Comparison of ENCODE assay signal across 28 cellular contexts in the genomic region with DNA sequence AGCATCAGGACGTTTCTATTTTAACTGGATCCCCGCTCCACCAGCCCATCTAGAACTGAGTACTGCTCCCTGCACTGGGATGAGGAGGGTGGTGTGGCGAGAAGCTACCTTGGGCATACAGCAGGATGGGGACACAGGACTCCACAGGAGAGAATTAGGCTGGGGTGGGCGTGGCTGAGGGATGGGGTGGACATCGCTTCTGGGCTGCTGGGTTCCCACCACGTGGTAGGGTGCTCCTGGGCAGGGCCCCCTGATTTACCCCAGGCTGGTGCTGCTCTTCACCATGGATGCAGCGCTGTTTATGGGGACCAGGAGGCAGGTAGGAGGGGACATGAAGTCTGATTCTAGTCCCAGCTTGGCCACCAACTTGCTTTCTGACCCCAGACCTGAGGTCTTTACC. TPM values are rescaled to one million over a fixed set of nuclear protein-coding genes. Genes with fewer than 3 reads are reported as not detected.
A peak's percentile ranks its signal among the peaks of the same experiment; 100 is the strongest.
DNase-seq lines count a peak whose midpoint lies in the region; TF ChIP-seq lines count a peak whose summit lies in the region.
"Had no signal": no experiment of that assay in that cellular context is flagged by ENCODE, and none has a peak within 500 bp of the region (broad histone marks: within the 10 kb centered on the region; RNA-seq: fewer than 3 reads in every experiment).

No MANE protein-coding gene starts in this region.

- no peak for DNase-seq in activated CD4-positive, alpha-beta T cell treated with anti-CD3 and anti-CD28 coated beads, Interleukin-2, amount 10 ng/mL, durations not matched to agents 24 days and 14 days
- no peak for DNase-seq in activated CD4-positive, alpha-beta T cell treated with anti-CD3 and anti-CD28 coated beads, Interleukin-2, amount 50 U/mL, for 48 hours
- peak; percentile 14 for DNase-seq in colonic mucosa
- peak; percentile 46 for DNase-seq in sigmoid colon
- no peak for DNase-seq in retina
- DNase-seq in foreskin melanocyte: no peak
- no peak for DNase-seq in stimulated activated CD4-positive, alpha-beta T cell treated with anti-CD3 and anti-CD28 coated beads, Interleukin-1b, Interleukin-23, amount 100 ng/mL, for 48 hours
- DNase-seq: activated CD4-positive, CD25-positive, alpha-beta regulatory T cell treated with anti-CD3 and anti-CD28 coated beads, Interleukin-2, amount 50 U/mL, for 72 hours; activated naive CD8-positive, alpha-beta T cell treated with anti-CD3 and anti-CD28 coated beads, Interleukin-2, amount 10 ng/mL, durations not matched to agents 7 days and 5 days; activated T-cell treated with anti-CD3 and anti-CD28 coated beads, Interleukin-2, amount 50 U/mL, for 4 hours; CD4-positive, alpha-beta T cell; cortex of kidney; effector memory CD8-positive, alpha-beta T cell; GM23248; head of caudate nucleus; left lung; mesendoderm; MV-4-11; NCI-H1436 treated with DMSO at 0.1 percent for 48 hours; NCI-H226; NCI-H748 treated with DMSO at 0.1 percent for 48 hours; right cardiac atrium; SHP77; stimulated activated CD4-positive, alpha-beta T cell treated with anti-CD3 and anti-CD28 coated beads, Interleukin-2, amount 100 ng/mL, for 48 hours; substantia nigra had no signal

- peak overlapping the region; percentile 92 for H3K27ac Mint-ChIP-seq in activated CD4-positive, alpha-beta T cell treated with anti-CD3 and anti-CD28 coated beads, Interleukin-2, amount 10 ng/mL, durations not matched to agents 24 days and 14 days
- H3K27ac Mint-ChIP-seq: activated naive CD8-positive, alpha-beta T cell treated with anti-CD3 and anti-CD28 coated beads, Interleukin-2, amount 10 ng/mL, durations not matched to agents 7 days and 5 days; CD4-positive, alpha-beta T cell; effector memory CD8-positive, alpha-beta T cell; neural progenitor cell; type B pancreatic cell had no signal

- H3K9me3 ChIP-seq in BLaER1: no peaks in the 10 kb centered on the region
- H3K9me3 ChIP-seq in colonic mucosa: no peaks in the 10 kb centered on the region
- H3K9me3 ChIP-seq in sigmoid colon: no peaks in the 10 kb centered on the region
- H3K9me3 ChIP-seq: left lung had no signal

- no peak for TF ChIP-seq CTCF in colonic mucosa (IDR thresholded peaks at IDR 0.05)
- no peak for TF ChIP-seq CTCF in sigmoid colon (IDR thresholded peaks at IDR 0.05)

- H3K9me3 Mint-ChIP-seq in activated CD4-positive, alpha-beta T cell treated with anti-CD3 and anti-CD28 coated beads, Interleukin-2, amount 10 ng/mL, durations not matched to agents 24 days and 14 days: no peaks in the 10 kb centered on the region
- H3K9me3 Mint-ChIP-seq: activated naive CD8-positive, alpha-beta T cell treated with anti-CD3 and anti-CD28 coated beads, Interleukin-2, amount 10 ng/mL, durations not matched to agents 7 days and 5 days; activated T-cell treated with anti-CD3 and anti-CD28 coated beads, Interleukin-2, amount 50 U/mL, for 4 hours; CD4-positive, alpha-beta T cell; effector memory CD8-positive, alpha-beta T cell; neural progenitor cell; type B pancreatic cell had no signal

- no peak for TF ChIP-seq POLR2A in sigmoid colon (IDR thresholded peaks at IDR 0.05)

- H3K4me1 ChIP-seq in BLaER1: peaks cover 25% of the 10 kb centered on the region
- H3K4me1 ChIP-seq in colonic mucosa: no peaks in the 10 kb centered on the region
- peaks cover 0 to 2% (median 0%) of the 10 kb centered on the region in 4 donors for H3K4me1 ChIP-seq in sigmoid colon
- H3K4me1 ChIP-seq: neural progenitor cell had no signal

- H3K4me3 ChIP-seq in BLaER1 (no peak overlapping the region), colonic mucosa (no peak overlapping the region), sigmoid colon (no peak overlapping the region)
- H3K4me3 ChIP-seq: GM23248, left lung, neural progenitor cell had no signal

- no peaks in the 10 kb centered on the region for H3K36me3 ChIP-seq in BLaER1
- no peaks in the 10 kb centered on the region for H3K36me3 ChIP-seq in colonic mucosa
- H3K36me3 ChIP-seq in sigmoid colon: no peaks in the 10 kb centered on the region
- H3K36me3 ChIP-seq: neural progenitor cell had no signal

- H3K9ac ChIP-seq in BLaER1: no peak overlapping the region
- no peak overlapping the region for H3K9ac ChIP-seq in colonic mucosa (ENCODE audit: low read depth in 2 of 2, low read length in 2 of 2)
- H3K9ac ChIP-seq: GM23248, neural progenitor cell had no signal

- H3K4me2 ChIP-seq in BLaER1: peak overlapping the region; percentile 45; the same call in 1 of the 2 replicates
- H3K4me2 ChIP-seq: neural progenitor cell had no signal

- H3K4me3 Mint-ChIP-seq in activated CD4-positive, alpha-beta T cell treated with anti-CD3 and anti-CD28 coated beads, Interleukin-2, amount 10 ng/mL, durations not matched to agents 24 days and 14 days: no peak overlapping the region
- H3K4me3 Mint-ChIP-seq: activated naive CD8-positive, alpha-beta T cell treated with anti-CD3 and anti-CD28 coated beads, Interleukin-2, amount 10 ng/mL, durations not matched to agents 7 days and 5 days; activated T-cell treated with anti-CD3 and anti-CD28 coated beads, Interleukin-2, amount 50 U/mL, for 4 hours; CD4-positive, alpha-beta T cell; effector memory CD8-positive, alpha-beta T cell; neural progenitor cell; type B pancreatic cell had no signal

- peaks cover 87% of the 10 kb centered on the region for H3K36me3 Mint-ChIP-seq in activated CD4-positive, alpha-beta T cell treated with anti-CD3 and anti-CD28 coated beads, Interleukin-2, amount 10 ng/mL, durations not matched to agents 24 days and 14 days (ENCODE audit: low read depth)
- H3K36me3 Mint-ChIP-seq: neural progenitor cell, type B pancreatic cell had no signal

- H4K20me1 ChIP-seq in BLaER1: peaks cover 3% of the 10 kb centered on the region; the same call in 1 of the 2 replicates

- intact Hi-C loops in activated CD4-positive, alpha-beta T cell treated with anti-CD3 and anti-CD28 coated beads, Interleukin-2, amount 10 ng/mL, durations not matched to agents 24 days and 14 days (cut with micrococcal nuclease): no loop called here
- intact Hi-C loops in colonic mucosa (cut with DNase I): no loop called here
- intact Hi-C loops in sigmoid colon (cut with DNase I): no loop called here

- no peaks in the 10 kb centered on the region for H3K27me3 ChIP-seq in BLaER1
- no peaks in the 10 kb centered on the region for H3K27me3 ChIP-seq in colonic mucosa
- H3K27me3 ChIP-seq in sigmoid colon: no peaks in the 10 kb centered on the region
- H3K27me3 ChIP-seq: left lung, neural progenitor cell had no signal

- no peak for TF ChIP-seq EP300 in sigmoid colon (IDR thresholded peaks at IDR 0.05)

- WGBS in sigmoid colon, 2 donors: 89 to 92% methylated on average over 7 of the region's 7 CpGs

- H3K4me1 Mint-ChIP-seq in activated CD4-positive, alpha-beta T cell treated with anti-CD3 and anti-CD28 coated beads, Interleukin-2, amount 10 ng/mL, durations not matched to agents 24 days and 14 days: peaks cover 74% of the 10 kb centered on the region
- H3K4me1 Mint-ChIP-seq: neural progenitor cell had no signal

- H3K27ac ChIP-seq in BLaER1 (no peak overlapping the region), colonic mucosa (no peak overlapping the region), sigmoid colon (no peak overlapping the region)
- H3K27ac ChIP-seq: GM23248, left lung, neural progenitor cell had no signal

- H3K27me3 Mint-ChIP-seq in activated CD4-positive, alpha-beta T cell treated with anti-CD3 and anti-CD28 coated beads, Interleukin-2, amount 10 ng/mL, durations not matched to agents 24 days and 14 days: no peaks in the 10 kb centered on the region
- H3K27me3 Mint-ChIP-seq: activated naive CD8-positive, alpha-beta T cell treated with anti-CD3 and anti-CD28 coated beads, Interleukin-2, amount 10 ng/mL, durations not matched to agents 7 days and 5 days; CD4-positive, alpha-beta T cell; effector memory CD8-positive, alpha-beta T cell had no signal

RNA-seq across cellular contexts. Expression of a gene that starts 41.9 kb away (rescaled TPM):
- total RNA-seq in activated CD4-positive, alpha-beta T cell treated with anti-CD3 and anti-CD28 coated beads, Interleukin-2, amount 10 ng/mL, durations not matched to agents 24 days and 14 days: 267 and 277 TPM in 2 replicates
- 100 to 1,000 TPM; 124 to 140 TPM for total RNA-seq in colonic mucosa
- total RNA-seq in sigmoid colon: 1 to 10 TPM in 3 of 4 donors, under 1 TPM in 1; 0.71 to 2.5 (median 1.5) TPM
- polyA plus RNA-seq in sigmoid colon: 10 to 100 TPM; 36.0 to 69.1 (median 60.5) TPM

RNA-seq across cellular contexts. Expression of a gene that starts 43.2 kb away (rescaled TPM):
- 405 and 419 TPM in 2 replicates for total RNA-seq in activated CD4-positive, alpha-beta T cell treated with anti-CD3 and anti-CD28 coated beads, Interleukin-2, amount 10 ng/mL, durations not matched to agents 24 days and 14 days
- 10 to 100 TPM; 27.3 to 29.7 TPM for total RNA-seq in colonic mucosa
- total RNA-seq in sigmoid colon: 10 to 100 TPM; 45.3 to 79.2 (median 53.1) TPM
- polyA plus RNA-seq in sigmoid colon: 10 to 100 TPM in 2 of 3 donors, 1 to 10 TPM in 1; 6.5 to 44.8 (median 16.8) TPM

Comparison
In these comparisons a context has a peak if more than half of its experiments do, and no peak if none do; other contexts are left out.
1. DNase-seq: peak in colonic mucosa (single experiment) and sigmoid colon (single experiment); none in activated CD4-positive, alpha-beta T cell treated with anti-CD3 and anti-CD28 coated beads, Interleukin-2, amount 10 ng/mL, durations not matched to agents 24 days and 14 days (single experiment), activated CD4-positive, alpha-beta T cell treated with anti-CD3 and anti-CD28 coated beads, Interleukin-2, amount 50 U/mL, for 48 hours (0 of 2), retina (single experiment), foreskin melanocyte (single experiment) and stimulated activated CD4-positive, alpha-beta T cell treated with anti-CD3 and anti-CD28 coated beads, Interleukin-1b, Interleukin-23, amount 100 ng/mL, for 48 hours (single experiment).
2. RNA of a gene that starts 41.9 kb away (total RNA-seq): 267 to 277 TPM in activated CD4-positive, alpha-beta T cell treated with anti-CD3 and anti-CD28 coated beads, Interleukin-2, amount 10 ng/mL, durations not matched to agents 24 days and 14 days and 124 to 140 TPM in colonic mucosa; 0.71 to 2.5 TPM in sigmoid colon; every median in the first group is over 10 times any median in the second.